8 cellular contexts compared by ENCODE assay signal in genomic region chr1:41726899-41727748, GRCh38.
DNase-seq lines count a peak whose midpoint lies in the region; ATAC-seq, FAIRE-seq and TF ChIP-seq lines count a peak whose summit lies in the region.

No MANE protein-coding gene starts in this region.

- peak overlapping the region; percentile 42 for H3K4me3 Mint-ChIP-seq in glutamatergic neuron (ENCODE audit: unreplicated experiment)
- H3K4me3 Mint-ChIP-seq in stimulated activated effector memory CD8-positive, alpha-beta T cell treated with anti-CD3 and anti-CD28 coated beads, Interleukin-12 subunit alpha, Interleukin-12 subunit beta, amount 100 ng/mL, for 72 hours: peak overlapping the region; percentile 73

- H3K4me1 Mint-ChIP-seq in glutamatergic neuron (ENCODE audit: low read depth, unreplicated experiment): peaks cover 37% of the 10 kb centered on the region
- peaks cover 62% of the 10 kb centered on the region for H3K4me1 Mint-ChIP-seq in stimulated activated effector memory CD8-positive, alpha-beta T cell treated with anti-CD3 and anti-CD28 coated beads, Interleukin-12 subunit alpha, Interleukin-12 subunit beta, amount 100 ng/mL, for 72 hours

- H3K27ac Mint-ChIP-seq in glutamatergic neuron (ENCODE audit: unreplicated experiment): peak overlapping the region; percentile 15
- peak overlapping the region; percentile 94 for H3K27ac Mint-ChIP-seq in stimulated activated effector memory CD8-positive, alpha-beta T cell treated with anti-CD3 and anti-CD28 coated beads, Interleukin-12 subunit alpha, Interleukin-12 subunit beta, amount 100 ng/mL, for 72 hours

- ATAC-seq in HG02852 (IDR thresholded peaks at IDR 0.05; ENCODE audit: unreplicated experiment): peak; percentile 24
- ATAC-seq in stimulated activated effector memory CD8-positive, alpha-beta T cell treated with anti-CD3 and anti-CD28 coated beads, Interleukin-12 subunit alpha, Interleukin-12 subunit beta, amount 100 ng/mL, for 72 hours: peak; percentile 16
- no peak for ATAC-seq in HG02870 (IDR thresholded peaks at IDR 0.05; ENCODE audit: unreplicated experiment)

- DNase-seq in GM18507 (ENCODE audit: extremely low spot score, insufficient read length, low read depth): peak; percentile 48
- DNase-seq in RPMI8226: peak; percentile 94
- no peak for DNase-seq in glutamatergic neuron
- peak; percentile 25 to 75 for DNase-seq in stimulated activated effector memory CD8-positive, alpha-beta T cell treated with anti-CD3 and anti-CD28 coated beads, Interleukin-12 subunit alpha, Interleukin-12 subunit beta, amount 100 ng/mL, for 72 hours (ENCODE audit: low spot score in 2 of 2)
- no peak for DNase-seq in stimulated activated CD4-positive, alpha-beta T cell treated with anti-CD3 and anti-CD28 coated beads, Interleukin-1b, Interleukin-23, amount 100 ng/mL, for 48 hours
- DNase-seq in ecto neural progenitor cell (ENCODE audit: low spot score): no peak

- peaks cover 8% of the 10 kb centered on the region for H3K27me3 Mint-ChIP-seq in glutamatergic neuron (ENCODE audit: unreplicated experiment)

- no peak for TF ChIP-seq CTCF in glutamatergic neuron (IDR thresholded peaks at IDR 0.05; ENCODE audit: partially characterized antibody, unreplicated experiment)

- peak; percentile 99 for FAIRE-seq in GM18507 (lab: Jason Lieb, UNC)

- H3K9me3 Mint-ChIP-seq in glutamatergic neuron (ENCODE audit: unreplicated experiment): peaks cover 8% of the 10 kb centered on the region
- H3K9me3 Mint-ChIP-seq in stimulated activated effector memory CD8-positive, alpha-beta T cell treated with anti-CD3 and anti-CD28 coated beads, Interleukin-12 subunit alpha, Interleukin-12 subunit beta, amount 100 ng/mL, for 72 hours: no peaks in the 10 kb centered on the region

- no peaks in the 10 kb centered on the region for H3K36me3 Mint-ChIP-seq in glutamatergic neuron (ENCODE audit: unreplicated experiment)
- peaks cover 7% of the 10 kb centered on the region for H3K36me3 Mint-ChIP-seq in stimulated activated effector memory CD8-positive, alpha-beta T cell treated with anti-CD3 and anti-CD28 coated beads, Interleukin-12 subunit alpha, Interleukin-12 subunit beta, amount 100 ng/mL, for 72 hours

Comparison
In these comparisons a context has a peak if more than half of its experiments do, and no peak if none do; other contexts are left out.
1. DNase-seq: peak in GM18507 (single experiment), RPMI8226 (single experiment) and stimulated activated effector memory CD8-positive, alpha-beta T cell treated with anti-CD3 and anti-CD28 coated beads, Interleukin-12 subunit alpha, Interleukin-12 subunit beta, amount 100 ng/mL, for 72 hours (2 of 2); none in glutamatergic neuron (single experiment), stimulated activated CD4-positive, alpha-beta T cell treated with anti-CD3 and anti-CD28 coated beads, Interleukin-1b, Interleukin-23, amount 100 ng/mL, for 48 hours (single experiment) and ecto neural progenitor cell (single experiment).